8 cellular contexts compared by ENCODE assay signal in the genomic region with DNA sequence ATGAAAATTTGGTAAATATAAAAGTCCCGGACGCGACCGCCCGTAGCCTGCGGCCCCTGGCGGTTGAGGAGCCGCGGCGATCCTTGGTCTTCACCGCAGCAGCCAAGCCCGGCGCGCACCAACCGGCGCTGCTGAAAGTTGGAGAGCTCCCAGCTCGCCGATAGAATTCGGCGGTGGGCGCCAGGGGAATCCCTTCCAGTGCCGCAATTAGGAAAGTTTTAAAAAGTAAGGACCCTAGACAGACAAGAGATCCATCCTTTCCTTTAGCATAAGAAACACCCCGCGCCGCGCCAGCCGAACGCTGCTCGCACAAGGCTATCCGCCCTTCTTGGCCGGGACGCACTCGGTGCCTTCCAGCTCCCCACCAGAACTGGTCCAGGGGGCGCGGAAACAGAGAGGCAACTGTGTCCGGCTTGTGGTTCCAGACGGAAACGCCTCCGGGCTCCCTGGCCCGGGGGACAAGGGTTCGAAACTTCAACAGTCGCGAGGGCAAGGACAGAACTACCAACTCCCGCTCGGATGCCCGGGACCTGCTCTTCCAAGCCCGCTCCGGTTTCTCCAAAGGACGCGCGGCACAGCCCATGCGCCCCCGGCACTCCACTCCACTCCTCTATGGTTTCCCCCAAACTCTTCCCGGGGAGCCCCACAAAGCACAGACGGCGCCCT. TPM values are rescaled to one million over a fixed set of nuclear protein-coding genes. Genes with fewer than 3 reads are reported as not detected.
DNase-seq lines count a peak whose midpoint lies in the region; TF ChIP-seq lines count a peak whose summit lies in the region.

No MANE protein-coding gene starts in this region.

- H3K4me3 Mint-ChIP-seq in activated naive CD8-positive, alpha-beta T cell treated with anti-CD3 and anti-CD28 coated beads for 36 hours = peak overlapping the region; percentile 77

- H3K4me1 ChIP-seq in right atrium auricular region = peaks cover 0 to 25% of the 10 kb centered on the region in 2 donors

- no peaks in the 10 kb centered on the region for H3K9me3 Mint-ChIP-seq in activated naive CD8-positive, alpha-beta T cell treated with anti-CD3 and anti-CD28 coated beads for 36 hours

- H3K27ac Mint-ChIP-seq in activated naive CD8-positive, alpha-beta T cell treated with anti-CD3 and anti-CD28 coated beads for 36 hours = no peak overlapping the region

- H3K36me3 ChIP-seq in right atrium auricular region = no peaks in the 10 kb centered on the region

- no peaks in the 10 kb centered on the region for H3K36me3 Mint-ChIP-seq in activated naive CD8-positive, alpha-beta T cell treated with anti-CD3 and anti-CD28 coated beads for 36 hours

- H3K27me3 Mint-ChIP-seq in activated naive CD8-positive, alpha-beta T cell treated with anti-CD3 and anti-CD28 coated beads for 36 hours = peaks cover 58% of the 10 kb centered on the region

- peak overlapping the region in 1 of 2 donors; percentile 41 for H3K27ac ChIP-seq in right atrium auricular region

- H3K4me1 Mint-ChIP-seq in activated naive CD8-positive, alpha-beta T cell treated with anti-CD3 and anti-CD28 coated beads for 36 hours = peaks cover 18% of the 10 kb centered on the region

- DNase-seq in ACHN = peak; percentile 66
- peak; percentile 68 for DNase-seq in GM12865 (ENCODE audit: low read depth)
- DNase-seq in KBM-7 = peak; percentile 44
- DNase-seq in activated naive CD8-positive, alpha-beta T cell treated with anti-CD3 and anti-CD28 coated beads for 36 hours = peak; percentile 45
- peak; percentile 59 for DNase-seq in right atrium auricular region (ENCODE audit: low spot score)
- peak; percentile 86 for DNase-seq in posterior vena cava (ENCODE audit: low spot score)
- DNase-seq in dedifferentiated amniotic fluid mesenchymal stem cell (ENCODE audit: extremely low spot score) = no peak
- DNase-seq in DMS153 (lab: John Stamatoyannopoulos, UW) = no peak

- intact Hi-C loops in posterior vena cava (cut with DNase I) = loop anchor here (5.0 kb wide), 2 partner anchors 233 to 238 kb away; no protein-coding TSS in a partner anchor

- no peaks in the 10 kb centered on the region for H3K27me3 ChIP-seq in right atrium auricular region

- H3K4me3 ChIP-seq in GM12865 (ENCODE audit: low read depth, low read length) = peak overlapping the region; percentile 56
- peak overlapping the region; percentile 64 to 70 for H3K4me3 ChIP-seq in right atrium auricular region

- no peaks in the 10 kb centered on the region for H3K9me3 ChIP-seq in right atrium auricular region

- TF ChIP-seq CTCF in GM12865 (IDR thresholded peaks at IDR 0.05; ENCODE audit: insufficient read depth, low read depth, low read length, missing control alignments) (peak; percentile 36), right atrium auricular region (IDR thresholded peaks at IDR 0.05) (peak; percentile 47 to 75)

- in situ Hi-C loops in ACHN (cut with HindIII; ENCODE audit: low pct_ligation_motif_present, low pct_unique_long_range_greater_than_20kb, low sequenced_read_pairs) = no loop called here
- in situ Hi-C loops in KBM-7 (cut with MboI; ENCODE audit: low pct_unique_long_range_greater_than_20kb, low sequenced_read_pairs) = no loop called here

RNA-seq across cellular contexts. Expression of a gene that starts 1.7 kb away (rescaled TPM):
- under 1 TPM; 0.62 to 0.74 TPM for total RNA-seq in activated naive CD8-positive, alpha-beta T cell treated with anti-CD3 and anti-CD28 coated beads for 36 hours
- total RNA-seq in right atrium auricular region (1 to 10 TPM; 1.8 to 2.9 TPM), posterior vena cava (1 to 10 TPM; 1.5 to 4.0 TPM)

Comparison
In these comparisons a context has a peak if more than half of its experiments do, and no peak if none do; other contexts are left out.
1. DNase-seq: peak in ACHN (single experiment), GM12865 (single experiment), KBM-7 (single experiment), activated naive CD8-positive, alpha-beta T cell treated with anti-CD3 and anti-CD28 coated beads for 36 hours (single experiment), right atrium auricular region (single experiment) and posterior vena cava (single experiment); none in dedifferentiated amniotic fluid mesenchymal stem cell (single experiment) and DMS153 (single experiment).